In the genomic region with DNA sequence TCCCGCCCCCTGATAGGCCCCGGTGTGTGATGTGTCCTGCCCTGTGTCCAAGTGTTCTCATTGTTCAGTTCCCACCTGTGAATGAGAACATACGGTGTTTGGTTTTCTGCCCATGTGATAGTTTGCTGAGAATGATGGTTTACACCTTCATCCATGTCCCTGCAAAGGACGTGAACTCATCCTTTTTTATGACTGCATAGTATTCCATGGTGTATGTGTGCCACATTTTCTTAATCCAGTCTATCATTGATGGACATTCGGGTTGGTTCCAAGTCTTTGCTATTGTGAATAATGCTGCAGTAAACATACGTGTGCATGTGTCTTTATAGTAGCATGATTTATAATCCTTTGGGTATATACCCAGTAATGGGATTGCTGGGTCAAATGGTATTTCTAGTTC, we compare ENCODE assay signal across 1 cellular context.
TF ChIP-seq lines count a peak whose summit lies in the region.

No MANE protein-coding gene starts in this region.

TF ChIP-seq in HEK293, 187 proteins besides CTCF, POLR2A, EP300 and RAD21:
- TF ChIP-seq ZNF280D (tag by site-specific recombination; IDR thresholded peaks at IDR 0.05) (0 out of 2 replicates have a peak, but pooled peaks have one; percentile 9), ZNF146 (tag by site-specific recombination; IDR thresholded peaks at IDR 0.05) (peak; percentile 47)
